ENCODE assay signal across 20 cellular contexts in the genomic region with DNA sequence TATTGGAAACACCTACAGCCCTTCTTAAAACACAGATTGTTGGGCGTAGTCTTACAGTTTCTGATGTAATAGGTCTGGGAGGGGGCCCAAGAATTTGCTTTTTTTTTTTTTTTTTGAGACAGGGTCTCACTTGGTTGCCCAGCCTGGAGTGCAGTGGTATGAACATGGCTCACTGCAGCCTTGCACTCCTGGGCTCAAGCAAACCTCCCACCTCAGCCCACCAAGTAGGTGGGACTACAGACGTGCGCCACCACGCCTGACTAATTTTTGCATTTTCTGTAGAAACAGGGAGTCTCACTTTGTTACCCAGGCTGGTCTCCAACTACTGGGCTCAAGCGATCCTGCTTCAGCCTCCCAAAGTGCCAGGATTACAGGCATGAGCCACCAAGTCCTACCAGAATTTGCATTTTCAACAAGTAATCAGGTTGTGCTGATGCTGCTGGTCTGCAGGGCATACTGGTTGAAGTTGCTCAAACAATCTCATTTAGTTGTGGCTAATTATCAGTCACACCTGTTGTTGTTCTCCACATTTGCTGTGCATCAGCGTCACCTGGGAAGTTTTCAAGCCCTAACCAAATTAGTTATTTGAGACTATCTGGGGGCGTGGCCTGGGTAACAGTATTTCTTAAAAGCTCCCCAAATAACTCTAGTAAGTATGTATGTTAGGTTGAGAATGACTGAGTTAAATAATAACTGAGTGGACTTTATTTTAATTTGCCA. TPM values are rescaled to one million over a fixed set of nuclear protein-coding genes. Genes with fewer than 3 reads are reported as not detected.
DNase-seq lines count a peak whose midpoint lies in the region; ATAC-seq, FAIRE-seq and TF ChIP-seq lines count a peak whose summit lies in the region.
"Had no signal": no experiment of that assay in that cellular context is flagged by ENCODE, and none has a peak within 500 bp of the region (broad histone marks: within the 10 kb centered on the region; RNA-seq: fewer than 3 reads in every experiment).

No MANE protein-coding gene starts in this region.

- no peak for DNase-seq in GM18507 (ENCODE audit: extremely low spot score, insufficient read length, low read depth)
- peak; percentile 70 for DNase-seq in NCI-H526 treated with DMSO at 0.1 percent for 48 hours (lab: John Stamatoyannopoulos, UW)
- DNase-seq in mucosa of descending colon: no peak
- DNase-seq in hippocampal formation (lab: John Stamatoyannopoulos, UW): no peak
- DNase-seq in NCI-H69 (lab: John Stamatoyannopoulos, UW): no peak
- no peak for DNase-seq in dorsolateral prefrontal cortex
- no peak for DNase-seq in left colon
- DNase-seq: activated CD4-positive, alpha-beta memory T cell treated with anti-CD3 and anti-CD28 coated beads for 36 hours; activated naive CD4-positive, alpha-beta T cell treated with anti-CD3 and anti-CD28 coated beads, Interleukin-2, amount 50 U/mL, for 16 hours; activated T-cell treated with anti-CD3 and anti-CD28 coated beads, Interleukin-2, amount 50 U/mL, for 1 hour; CD4-positive, alpha-beta T cell; H7; kidney; NCI-H146; NK-92 treated with Interleukin-12 subunit alpha and Interleukin-12 subunit beta, amount 100 ng/mL, for 24 hours; stimulated activated CD4-positive, alpha-beta T cell treated with anti-CD3 and anti-CD28 coated beads, Interleukin-2, amount 100 ng/mL, for 48 hours; T-helper 1 cell had no signal

- peak; percentile 31 for ATAC-seq in HG02678 (IDR thresholded peaks at IDR 0.05; ENCODE audit: unreplicated experiment)
- peak; percentile 27 for ATAC-seq in mucosa of descending colon
- no peak for ATAC-seq in left colon
- ATAC-seq: natural killer cell treated with Interleukin-12 subunit alpha and Interleukin-12 subunit beta and Interleukin-15 and Interleukin-18, amount 100 ng/mL, for 72 hours had no signal

- intact Hi-C loops in mucosa of descending colon (cut with DNase I, micrococcal nuclease): no loop called here
- intact Hi-C loops in dorsolateral prefrontal cortex (cut with DNase I): no loop called here
- intact Hi-C loops in left colon (cut with DNase I, micrococcal nuclease): no loop called here

- no peak overlapping the region for H3K4me3 ChIP-seq in mucosa of descending colon
- H3K4me3 ChIP-seq in dorsolateral prefrontal cortex: no peak overlapping the region

- TF ChIP-seq CTCF in mucosa of descending colon (IDR thresholded peaks at IDR 0.05) (no peak), dorsolateral prefrontal cortex (IDR thresholded peaks at IDR 0.05 in 54 of 56, conservative IDR thresholded peaks at IDR 0.05 in 2 of 56; ENCODE audit: low read depth in 1 of 56, partially characterized antibody in 56 of 56) (no peak)

- no peak overlapping the region for H3K27ac ChIP-seq in dorsolateral prefrontal cortex

- H3K9me3 ChIP-seq in mucosa of descending colon: no peaks in the 10 kb centered on the region

- peak; percentile 72 for FAIRE-seq in GM18507 (lab: Jason Lieb, UNC)
- FAIRE-seq: kidney, urothelium cell line had no signal

- no peaks in the 10 kb centered on the region for H3K4me1 ChIP-seq in mucosa of descending colon (ENCODE audit: low read depth)

- no peaks in the 10 kb centered on the region for H3K36me3 ChIP-seq in mucosa of descending colon (ENCODE audit: low read depth)

- H3K27me3 ChIP-seq in dorsolateral prefrontal cortex: peaks cover 0 to 5% (median 0%) of the 10 kb centered on the region in 45 donors

RNA-seq across cellular contexts. Expression of a gene that starts 13.9 kb away (rescaled TPM):
- total RNA-seq in mucosa of descending colon (1 to 10 TPM; 1.5 to 6.5 (median 1.8) TPM), dorsolateral prefrontal cortex (1 to 10 TPM in 70 of 120 experiments, under 1 TPM in 49, not detected in 1; 0.16 to 4.6 (median 1.2) TPM), left colon (1 to 10 TPM; 1.4 to 5.4 TPM)
